25 cellular contexts compared by ENCODE assay signal in genomic region chr11:94586546-94586945, GRCh38. TPM values are rescaled to one million over a fixed set of nuclear protein-coding genes. Genes with fewer than 3 reads are reported as not detected.
DNase-seq lines count a peak whose midpoint lies in the region; ATAC-seq and TF ChIP-seq lines count a peak whose summit lies in the region.
"Had no signal": no experiment of that assay in that cellular context is flagged by ENCODE, and none has a peak within 500 bp of the region (broad histone marks: within the 10 kb centered on the region; RNA-seq: fewer than 3 reads in every experiment).

No MANE protein-coding gene starts in this region.

- H2AK5ac ChIP-seq in trophoblast cell (ENCODE audit: low read length) = no peak overlapping the region

- H3K9ac ChIP-seq in trophoblast cell (ENCODE audit: low read length) = no peak overlapping the region
- H3K9ac ChIP-seq: KMS-11, SK-N-SH had no signal

- H3K4me3 ChIP-seq in hepatocyte (no peak overlapping the region), trophoblast cell (ENCODE audit: low read depth, low read length) (no peak overlapping the region)

- H3K18ac ChIP-seq in trophoblast cell (ENCODE audit: low read length) = no peak overlapping the region

- H3K4me2 ChIP-seq in hepatocyte = peak overlapping the region; percentile 14
- H3K4me2 ChIP-seq in trophoblast cell (ENCODE audit: low read length) = peak overlapping the region; percentile 36
- H3K4me2 ChIP-seq: KMS-11, SK-N-SH had no signal

- peaks cover 11% of the 10 kb centered on the region for H3K4me1 ChIP-seq in hepatocyte (ENCODE audit: insufficient read depth)
- H3K4me1 ChIP-seq in trophoblast cell (ENCODE audit: control insufficient read depth in 1 of 2, insufficient read depth in 2 of 2, low read length in 2 of 2) = peaks cover 28 to 32% of the 10 kb centered on the region in 2 experiments

- H3K27ac ChIP-seq in hepatocyte (peak overlapping the region; percentile 53), trophoblast cell (ENCODE audit: low read depth, low read length) (peak overlapping the region; percentile 95)
- H3K27ac ChIP-seq: 22Rv1, HL-60, KMS-11 had no signal

- no peaks in the 10 kb centered on the region for H4K20me1 ChIP-seq in hepatocyte (ENCODE audit: insufficient read depth, poor library complexity, severe bottlenecking)

- H3K4ac ChIP-seq in trophoblast cell (ENCODE audit: low read depth, low read length) = peak overlapping the region; percentile 53

- no peaks in the 10 kb centered on the region for H3K79me2 ChIP-seq in hepatocyte
- H3K79me2 ChIP-seq in trophoblast cell (ENCODE audit: control insufficient read depth, insufficient read depth, low read length, poor library complexity) = no peaks in the 10 kb centered on the region

- peak overlapping the region; percentile 63 for H2BK120ac ChIP-seq in trophoblast cell (ENCODE audit: insufficient read depth, low read length, poor library complexity)

- H3K9me3 ChIP-seq in hepatocyte (ENCODE audit: low read depth) (no peaks in the 10 kb centered on the region), trophoblast cell (ENCODE audit: insufficient read depth, low read depth, low read length) (no peaks in the 10 kb centered on the region)
- H3K9me3 ChIP-seq: SK-N-SH had no signal

- no peak overlapping the region for H4K12ac ChIP-seq in trophoblast cell (ENCODE audit: low read depth, low read length)

- H3K36me3 ChIP-seq in hepatocyte (replicated peaks; ENCODE audit: insufficient read depth, low read depth) (no peaks in the 10 kb centered on the region), trophoblast cell (ENCODE audit: control insufficient read depth in 1 of 2, insufficient read depth in 2 of 2, low read length in 2 of 2) (no peaks in the 10 kb centered on the region)

- H4K8ac ChIP-seq in trophoblast cell (ENCODE audit: low read depth, low read length) = peak overlapping the region; percentile 16

- H3K27me3 ChIP-seq in hepatocyte (no peaks in the 10 kb centered on the region), trophoblast cell (ENCODE audit: insufficient read depth, low read length) (no peaks in the 10 kb centered on the region)

- peak overlapping the region; percentile 85 for H4K91ac ChIP-seq in trophoblast cell (ENCODE audit: low read depth, low read length)

- H3K14ac ChIP-seq in trophoblast cell (ENCODE audit: low read length) = peak overlapping the region; percentile 70

- H2BK5ac ChIP-seq in trophoblast cell (ENCODE audit: low read depth, low read length, poor library complexity) = peak overlapping the region; percentile 91

- H2AFZ ChIP-seq in hepatocyte = no peak overlapping the region
- no peak overlapping the region for H2AFZ ChIP-seq in trophoblast cell (ENCODE audit: insufficient read depth, low read length, poor library complexity)

- no peak for ATAC-seq in HG03196 (IDR thresholded peaks at IDR 0.05; ENCODE audit: unreplicated experiment)
- no peak for ATAC-seq in HG03520 (IDR thresholded peaks at IDR 0.05; ENCODE audit: unreplicated experiment)

- TF ChIP-seq CTCF in hepatocyte (IDR thresholded peaks at IDR 0.05; ENCODE audit: poor library complexity) = no peak

- DNase-seq in NCI-H82 (lab: John Stamatoyannopoulos, UW) = peak; percentile 13
- DNase-seq in NCI-H82 treated with DMSO at 0.1 percent for 48 hours (lab: John Stamatoyannopoulos, UW; ENCODE audit: unreplicated experiment) = no peak
- DNase-seq in hepatocyte (ENCODE audit: low spot score) = no peak
- DNase-seq in trophoblast cell = no peak
- DNase-seq in NCI-H1048 (lab: John Stamatoyannopoulos, UW) = no peak
- no peak for DNase-seq in NCI-H748 treated with DMSO at 0.1 percent for 48 hours (lab: John Stamatoyannopoulos, UW)
- DNase-seq: CD4-positive, CD25-positive, alpha-beta regulatory T cell; DMS53; GOT3; HCEC 1CT; NCI-H1092; NCI-H1417 treated with DMSO at 0.1 percent for 48 hours; NCI-H187; NCI-H2081 treated with DMSO at 0.1 percent for 48 hours; NCI-H2171; NCI-H226; NCI-H510A; NCI-H69; SK-N-SH had no signal

- peak overlapping the region; percentile 30 for H2BK12ac ChIP-seq in trophoblast cell (ENCODE audit: low read length)

- H3K9me2 ChIP-seq in hepatocyte (replicated peaks; ENCODE audit: insufficient read depth) = no peaks in the 10 kb centered on the region
- H3K9me2 ChIP-seq: SK-N-SH had no signal

- 67% methylated on average over 5 of the region's 5 CpGs for WGBS in hepatocyte (ENCODE audit: low lambda C conversion rate, missing lambda C conversion rate)
- WGBS in trophoblast cell (ENCODE audit: extremely low coverage, insufficient coverage, insufficient read length) = no CpG with 5 or more reads among the region's 5 CpGs

- H3K23ac ChIP-seq in trophoblast cell (ENCODE audit: low read length) = no peak overlapping the region

- peaks cover 32% of the 10 kb centered on the region for H3K79me1 ChIP-seq in trophoblast cell (ENCODE audit: low read length)

RNA-seq across cellular contexts. Expression of gene PIWIL4, which starts 19.4 kb away (rescaled TPM):
- 2.4 and 3.1 TPM in 2 replicates for total RNA-seq in hepatocyte
- polyA plus RNA-seq in hepatocyte = 2.0 and 2.1 TPM in 2 replicates
- 0.85 and 1.1 TPM in 2 replicates for polyA plus RNA-seq in trophoblast cell (2013)
- total RNA-seq: G401 had no signal

RNA-seq across cellular contexts. Expression of gene FUT4, which starts 42.8 kb away (rescaled TPM):
- 12.1 and 13.9 TPM in 2 replicates for total RNA-seq in hepatocyte
- polyA plus RNA-seq in hepatocyte = 5.9 and 6.5 TPM in 2 replicates
- polyA plus RNA-seq in trophoblast cell (2013) = 4.5 and 4.8 TPM in 2 replicates
- total RNA-seq: G401 had no signal
